Comparison of ENCODE assay signal across 15 cellular contexts in the genomic region with DNA sequence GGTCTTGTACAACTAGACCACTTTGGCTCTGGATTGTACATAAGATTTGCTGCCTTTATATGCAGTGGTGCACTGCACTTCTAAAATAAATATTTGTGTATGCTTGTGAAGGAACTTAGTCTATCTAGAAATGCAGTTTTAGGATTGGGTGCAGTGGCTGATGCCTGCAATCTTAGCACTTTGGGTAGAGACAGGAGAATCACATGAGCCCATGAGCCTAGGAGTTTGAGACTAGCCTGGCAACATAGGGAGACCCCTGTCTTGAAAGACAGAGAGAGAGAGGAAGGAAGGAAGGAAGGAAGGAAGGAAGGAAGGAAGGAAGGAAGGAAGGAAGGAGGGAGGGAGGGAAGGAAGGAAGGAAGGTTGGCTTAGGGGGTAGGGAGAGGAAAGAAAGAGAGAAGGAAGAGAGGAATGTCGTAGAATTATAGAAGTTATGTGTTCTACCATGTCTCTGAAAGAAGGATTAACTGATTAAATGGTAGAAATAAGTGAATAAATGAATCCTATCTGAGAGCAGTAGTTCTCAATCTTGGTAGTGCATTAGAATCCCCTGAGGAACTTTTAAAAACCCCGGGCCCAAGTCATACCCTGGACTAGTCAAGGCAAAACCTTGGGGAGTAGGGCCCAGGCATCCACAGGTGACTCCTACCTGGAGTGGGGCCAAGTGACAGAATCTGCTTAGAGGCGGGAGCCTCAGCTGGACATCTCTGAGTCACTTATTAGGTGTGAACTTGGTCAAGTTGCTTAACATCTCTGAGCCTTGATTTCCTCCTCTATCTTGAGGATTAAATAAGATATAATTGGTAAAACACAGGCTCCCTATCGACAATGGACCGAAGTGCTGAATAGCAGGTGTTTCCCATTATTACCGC.
DNase-seq lines count a peak whose midpoint lies in the region; ATAC-seq and TF ChIP-seq lines count a peak whose summit lies in the region.
"Had no signal": no experiment of that assay in that cellular context is flagged by ENCODE, and none has a peak within 500 bp of the region (broad histone marks: within the 10 kb centered on the region; RNA-seq: fewer than 3 reads in every experiment).

No MANE protein-coding gene starts in this region.

- H3K9ac ChIP-seq in GM23248 (no peak overlapping the region), H9 (ENCODE audit: extremely low read depth, insufficient read length, low read length) (no peak overlapping the region)

- no peak overlapping the region for H3K56ac ChIP-seq in H9 (ENCODE audit: insufficient read length, low read depth, low read length)

- no peak overlapping the region for H2BK12ac ChIP-seq in H9 (ENCODE audit: insufficient read length, low read depth, low read length)

- H3K36me3 ChIP-seq in GM23248 (ENCODE audit: low read depth) (no peaks in the 10 kb centered on the region), RWPE2 (ENCODE audit: low read depth) (no peaks in the 10 kb centered on the region)

- no peak overlapping the region for H4K8ac ChIP-seq in H9 (replicated peaks; ENCODE audit: insufficient read length, low read depth, low read length)

- no peaks in the 10 kb centered on the region for H3K9me3 ChIP-seq in GM23248 (ENCODE audit: low read depth)
- H3K9me3 ChIP-seq in RWPE2 (ENCODE audit: severe bottlenecking) = peaks cover 2% of the 10 kb centered on the region
- peaks cover 21% of the 10 kb centered on the region for H3K9me3 ChIP-seq in H9 (ENCODE audit: control insufficient read depth, low read depth, low read length)
- H3K9me3 ChIP-seq: A549 had no signal

- H2BK5ac ChIP-seq in H9 (ENCODE audit: insufficient read length, low read length) = no peak overlapping the region

- no peak overlapping the region for H3K18ac ChIP-seq in H9 (ENCODE audit: insufficient read length, low read depth, low read length)

- H3K27me3 Mint-ChIP-seq in immature natural killer cell (ENCODE audit: low read depth in 3 of 3) (peaks cover 0 to 6% (median 5%) of the 10 kb centered on the region in 3 donors), H9 (ENCODE audit: low read depth) (peaks cover 11% of the 10 kb centered on the region)

- no peak overlapping the region for H2BK120ac ChIP-seq in H9 (ENCODE audit: low read depth, low read length, poor library complexity, severe bottlenecking)

- no peak overlapping the region for H3K4ac ChIP-seq in H9 (ENCODE audit: low read depth, low read length)

- DNase-seq in GM23248 (peak; percentile 1), LoVo (ENCODE audit: low spot score) (peak; percentile 35), RWPE2 (ENCODE audit: low spot score) (no peak), epithelial cell of prostate (ENCODE audit: low read depth, low spot score) (peak; percentile 5), immature natural killer cell (no peak), H9 (no peak)
- DNase-seq: CD8-positive, alpha-beta T cell; DMS53; GF-D8; H7 had no signal

- in situ Hi-C loops in GM23248 (cut with MboI) = no loop called here

- 75 to 81% methylated on average over 6 of the region's 6 CpGs for WGBS in GM23248 (ENCODE audit: low coverage in 1 of 2, low lambda C conversion rate in 2 of 2, missing lambda C conversion rate in 2 of 2), 2 experiments
- 100% methylated on average over 1 of the region's 6 CpGs for WGBS in H9 (ENCODE audit: extremely low coverage, insufficient read length, low lambda C conversion rate)

- no peak overlapping the region for H4K91ac ChIP-seq in H9 (ENCODE audit: insufficient read length, low read depth, low read length)

- no peak overlapping the region for H2AFZ ChIP-seq in GM23248
- no peak overlapping the region for H2AFZ ChIP-seq in H9 (ENCODE audit: low read length)
- H2AFZ ChIP-seq: GM23338 had no signal

- TF ChIP-seq CTCF in RWPE2 (IDR thresholded peaks at IDR 0.05; ENCODE audit: poor library complexity, severe bottlenecking) (no peak), H9 (conservative IDR thresholded peaks at IDR 0.05) (no peak)

- H2BK20ac ChIP-seq in H9 (ENCODE audit: low read depth, low read length, poor library complexity, severe bottlenecking) = no peak overlapping the region

- H3T11ph ChIP-seq in H9 (ENCODE audit: low read length) = no peak overlapping the region

- H3K9me3 Mint-ChIP-seq in immature natural killer cell (peaks cover 0 to 7% (median 0%) of the 10 kb centered on the region in 6 donors), H9 (peaks cover 23 to 41% of the 10 kb centered on the region in 2 experiments)

- no peaks in the 10 kb centered on the region for H3K79me1 ChIP-seq in H9 (ENCODE audit: insufficient read depth, low read depth, low read length, poor library complexity, severe bottlenecking)

- H3K9me2 ChIP-seq in GM23248 (ENCODE audit: insufficient read depth) = no peaks in the 10 kb centered on the region

- H4K20me1 ChIP-seq in GM23248 (ENCODE audit: insufficient read depth) = no peaks in the 10 kb centered on the region
- H4K20me1 ChIP-seq in H9 (ENCODE audit: control insufficient read depth, insufficient read depth, insufficient read length) = no peaks in the 10 kb centered on the region

- H3K4me1 Mint-ChIP-seq in immature natural killer cell (no peaks in the 10 kb centered on the region), H9 (no peaks in the 10 kb centered on the region)
- H3K4me1 Mint-ChIP-seq: CD14-positive monocyte, GM23338 had no signal

- no peak overlapping the region for H3K4me3 Mint-ChIP-seq in immature natural killer cell
- no peak overlapping the region for H3K4me3 Mint-ChIP-seq in H9
- H3K4me3 Mint-ChIP-seq: CD14-positive monocyte; CD8-positive, alpha-beta T cell; GM23338 had no signal

- H2AK5ac ChIP-seq in H9 (ENCODE audit: insufficient read length, low read length) = no peak overlapping the region

- no peak overlapping the region for H3K4me2 ChIP-seq in GM23248 (ENCODE audit: unreplicated experiment)
- no peak overlapping the region for H3K4me2 ChIP-seq in H9 (ENCODE audit: insufficient read depth, insufficient read length, low read length)
- H3K4me2 ChIP-seq: A549, GM23338 had no signal

- H3K14ac ChIP-seq in H9 (ENCODE audit: insufficient read depth, low read length) = no peak overlapping the region

- no peaks in the 10 kb centered on the region for H3K23me2 ChIP-seq in H9 (ENCODE audit: insufficient read length, low read depth, low read length, poor library complexity, severe bottlenecking)

- H3K27ac Mint-ChIP-seq in immature natural killer cell = no peak overlapping the region
- H3K27ac Mint-ChIP-seq in H9 = no peak overlapping the region
- H3K27ac Mint-ChIP-seq: CD8-positive, alpha-beta T cell; GM23338 had no signal

- H3K23ac ChIP-seq in H9 (ENCODE audit: insufficient read length, low read depth, low read length) = no peak overlapping the region

- H3K4me1 ChIP-seq in GM23248 (ENCODE audit: insufficient read depth) (no peaks in the 10 kb centered on the region), RWPE2 (ENCODE audit: insufficient read depth, poor library complexity, severe bottlenecking) (no peaks in the 10 kb centered on the region), H9 (ENCODE audit: insufficient read depth, low read length) (no peaks in the 10 kb centered on the region)
- H3K4me1 ChIP-seq: A549 had no signal

- no peak overlapping the region for H4K5ac ChIP-seq in H9 (ENCODE audit: insufficient read length, low read depth, low read length)

- H3K27ac ChIP-seq in GM23248 (no peak overlapping the region), RWPE2 (ENCODE audit: poor library complexity, severe bottlenecking) (no peak overlapping the region), epithelial cell of prostate (no peak overlapping the region), H9 (ENCODE audit: insufficient read length, low read depth, low read length) (no peak overlapping the region)
- H3K27ac ChIP-seq: A549 had no signal

- no peaks in the 10 kb centered on the region for H3K36me3 Mint-ChIP-seq in immature natural killer cell
- peaks cover 19 to 39% (median 33%) of the 10 kb centered on the region in 3 experiments for H3K36me3 Mint-ChIP-seq in H9 (ENCODE audit: insufficient read depth in 1 of 3, low read depth in 3 of 3)
- H3K36me3 Mint-ChIP-seq: CD14-positive monocyte; CD8-positive, alpha-beta T cell had no signal

- peak; percentile 56; the same call in 2 of the 3 replicates for ATAC-seq in RWPE2 (ENCODE audit: low read depth)
- ATAC-seq in GM18502 (IDR thresholded peaks at IDR 0.05; ENCODE audit: poor library complexity, unreplicated experiment) = no peak
- ATAC-seq: A549; CD8-positive, alpha-beta T cell; GM23338; HepG2 had no signal

- no peaks in the 10 kb centered on the region for H3K79me2 ChIP-seq in GM23248 (ENCODE audit: insufficient read depth)
- H3K79me2 ChIP-seq in H9 (ENCODE audit: insufficient read depth, low read length) = no peaks in the 10 kb centered on the region

- H3F3A ChIP-seq in GM23248 (ENCODE audit: insufficient read depth) = no peaks in the 10 kb centered on the region

- H3K4me3 ChIP-seq in GM23248 (no peak overlapping the region), RWPE2 (ENCODE audit: severe bottlenecking) (no peak overlapping the region)
- H3K4me3 ChIP-seq: A549, GM23338 had no signal

- no peak overlapping the region for H2BK15ac ChIP-seq in H9 (ENCODE audit: low read depth, low read length)

- H3K27me3 ChIP-seq in GM23248 (replicated peaks; ENCODE audit: insufficient read depth) (no peaks in the 10 kb centered on the region), RWPE2 (ENCODE audit: insufficient read depth, poor library complexity, severe bottlenecking) (no peaks in the 10 kb centered on the region), H9 (ENCODE audit: insufficient read depth, low read length) (no peaks in the 10 kb centered on the region)

Comparison
In these comparisons a context has a peak if more than half of its experiments do, and no peak if none do; other contexts are left out.
1. DNase-seq: peak in GM23248 (single experiment), LoVo (single experiment) and epithelial cell of prostate (single experiment); none in RWPE2 (single experiment), immature natural killer cell (0 of 3) and H9 (single experiment).